Comparison of ENCODE assay signal across 17 cellular contexts in the genomic region with DNA sequence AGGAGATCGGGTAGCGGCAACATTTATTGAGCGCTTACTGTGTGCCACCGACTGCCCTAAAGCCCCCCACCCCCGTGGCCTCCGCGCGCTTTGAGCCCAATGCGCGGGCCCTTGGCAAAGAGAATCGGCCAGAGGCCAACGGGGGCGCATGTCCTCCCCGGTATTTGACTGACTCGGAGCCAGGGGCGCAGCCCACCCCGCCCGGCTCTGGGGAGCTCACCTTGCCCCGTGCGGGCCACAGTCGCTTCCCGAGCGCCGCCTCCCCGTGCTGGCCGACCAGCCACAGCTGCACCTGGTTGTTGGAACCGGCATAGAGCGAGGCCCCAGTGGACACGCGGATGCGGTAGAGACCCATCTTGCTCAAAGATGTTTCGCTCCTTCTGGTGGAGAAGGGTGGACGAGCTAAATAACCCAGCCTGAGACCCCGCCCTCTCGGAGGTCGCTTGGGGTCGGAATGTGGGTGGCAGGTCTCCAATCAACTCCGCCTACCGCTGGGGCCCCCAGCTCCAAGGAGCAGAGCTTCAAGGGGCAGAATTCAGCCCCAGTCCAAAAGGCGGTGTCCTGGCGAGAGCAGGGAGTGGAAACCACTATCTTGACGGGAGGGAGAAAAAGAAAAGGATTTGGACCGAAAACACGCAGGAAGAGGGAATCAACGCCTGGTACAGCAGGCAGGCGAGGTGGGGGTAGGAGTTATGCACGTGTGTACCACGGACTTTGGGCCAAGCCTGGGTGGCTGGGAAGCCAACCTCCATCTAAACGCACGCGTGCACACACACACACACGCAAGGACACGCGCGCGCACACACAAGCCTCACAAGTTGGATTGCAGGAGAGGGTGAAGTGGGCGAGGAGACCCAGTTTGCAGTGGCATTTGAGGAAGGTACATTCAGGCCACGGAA. TPM values are rescaled to one million over a fixed set of nuclear protein-coding genes. Genes with fewer than 3 reads are reported as not detected.
DNase-seq lines count a peak whose midpoint lies in the region; ATAC-seq, FAIRE-seq and TF ChIP-seq lines count a peak whose summit lies in the region.
"Had no signal": no experiment of that assay in that cellular context is flagged by ENCODE, and none has a peak within 500 bp of the region (broad histone marks: within the 10 kb centered on the region; RNA-seq: fewer than 3 reads in every experiment).

A gene with protein sequence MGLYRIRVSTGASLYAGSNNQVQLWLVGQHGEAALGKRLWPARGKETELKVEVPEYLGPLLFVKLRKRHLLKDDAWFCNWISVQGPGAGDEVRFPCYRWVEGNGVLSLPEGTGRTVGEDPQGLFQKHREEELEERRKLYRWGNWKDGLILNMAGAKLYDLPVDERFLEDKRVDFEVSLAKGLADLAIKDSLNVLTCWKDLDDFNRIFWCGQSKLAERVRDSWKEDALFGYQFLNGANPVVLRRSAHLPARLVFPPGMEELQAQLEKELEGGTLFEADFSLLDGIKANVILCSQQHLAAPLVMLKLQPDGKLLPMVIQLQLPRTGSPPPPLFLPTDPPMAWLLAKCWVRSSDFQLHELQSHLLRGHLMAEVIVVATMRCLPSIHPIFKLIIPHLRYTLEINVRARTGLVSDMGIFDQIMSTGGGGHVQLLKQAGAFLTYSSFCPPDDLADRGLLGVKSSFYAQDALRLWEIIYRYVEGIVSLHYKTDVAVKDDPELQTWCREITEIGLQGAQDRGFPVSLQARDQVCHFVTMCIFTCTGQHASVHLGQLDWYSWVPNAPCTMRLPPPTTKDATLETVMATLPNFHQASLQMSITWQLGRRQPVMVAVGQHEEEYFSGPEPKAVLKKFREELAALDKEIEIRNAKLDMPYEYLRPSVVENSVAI (minus strand): TSS at position 382 of the 899 bp plus-strand sequence. CDS start 27 bp downstream, at position 355.

- WGBS in mesendoderm (ENCODE audit: extremely low coverage, insufficient coverage, low lambda C conversion rate), result no CpG with 5 or more reads among the region's 58 CpGs
- 19% methylated on average over 32 of the region's 58 CpGs for WGBS in suprapubic skin

- no peak for DNase-seq in left cardiac atrium
- DNase-seq in Right ventricle myocardium inferior (ENCODE audit: missing footprints), result no peak
- no peak for DNase-seq in bronchial epithelial cell (ENCODE audit: low read depth)
- peak; percentile 26 for DNase-seq in mesendoderm
- DNase-seq in suprapubic skin (ENCODE audit: low spot score in 2 of 2), result no peak
- no peak for DNase-seq in NCI-H1105 (lab: John Stamatoyannopoulos, UW)
- DNase-seq in GM13977 (ENCODE audit: low spot score), result no peak
- no peak for DNase-seq in HUDEP-2 (lab: John Stamatoyannopoulos, UW; ENCODE audit: unreplicated experiment in 76 of 76)
- DNase-seq: activated T-cell treated with anti-CD3 and anti-CD28 coated beads for 4 hours, adrenal gland, colonic mucosa, hippocampal formation, midbrain, NCI-H1092 treated with DMSO at 0.1 percent for 48 hours, NCI-H510A treated with DMSO at 0.1 percent for 48 hours, thyroid gland had no signal

- H3K27ac ChIP-seq in mesendoderm (ENCODE audit: low read depth, low read length), result no peak within 1 kb of the TSS
- H3K27ac ChIP-seq in suprapubic skin, result no peak within 1 kb of the TSS
- H3K27ac ChIP-seq: adrenal gland, colonic mucosa, thyroid gland had no signal

- no peak for TF ChIP-seq POLR2A in suprapubic skin (IDR thresholded peaks at IDR 0.05)

- H3K36me3 ChIP-seq in bronchial epithelial cell (ENCODE audit: control insufficient read depth, insufficient read depth, low read length) (no peaks in the 10 kb centered on the region), mesendoderm (ENCODE audit: control insufficient read depth, insufficient read depth, low read length) (no peaks in the 10 kb centered on the region), suprapubic skin (no peaks in the 10 kb centered on the region)
- H3K36me3 ChIP-seq: adrenal gland, colonic mucosa, thyroid gland had no signal

- H3K56ac ChIP-seq in mesendoderm (ENCODE audit: low read length), result no peak within 1 kb of the TSS

- in situ Hi-C loops in GM13977 (cut with MboI; ENCODE audit: low pct_unique_long_range_greater_than_20kb, low sequenced_read_pairs, unreplicated experiment), result no loop called here

- H3K4me1 ChIP-seq in mesendoderm (ENCODE audit: control insufficient read depth, low read depth, low read length) (peaks cover 2% of the 10 kb centered on the region), suprapubic skin (peaks cover 26% of the 10 kb centered on the region)
- H3K4me1 ChIP-seq: colonic mucosa, thyroid gland had no signal

- no peaks in the 10 kb centered on the region for H3K79me1 ChIP-seq in mesendoderm (ENCODE audit: low read length)

- peak within 1 kb of the TSS; percentile 66 for H3K23ac ChIP-seq in mesendoderm (ENCODE audit: low read length)

- intact Hi-C loops in left cardiac atrium (cut with DNase I), result no loop called here
- intact Hi-C loops in Right ventricle myocardium inferior (cut with DNase I), result no loop called here

- H3K9me3 ChIP-seq in suprapubic skin, result no peaks in the 10 kb centered on the region
- H3K9me3 ChIP-seq: adrenal gland, colonic mucosa, thyroid gland had no signal

- H2BK15ac ChIP-seq in mesendoderm (replicated peaks; ENCODE audit: low read depth), result no peak within 1 kb of the TSS

- no peak within 1 kb of the TSS for H2BK5ac ChIP-seq in mesendoderm (ENCODE audit: low read length)

- no peak for TF ChIP-seq EP300 in suprapubic skin (IDR thresholded peaks at IDR 0.05)

- H3K4me2 ChIP-seq in mesendoderm (ENCODE audit: low read length), result no peak within 1 kb of the TSS

- TF ChIP-seq CTCF in bronchial epithelial cell (IDR thresholded peaks at IDR 0.05; ENCODE audit: insufficient read depth, low read length, severe bottlenecking) (no peak), suprapubic skin (IDR thresholded peaks at IDR 0.05) (no peak), GM13977 (IDR thresholded peaks at IDR 0.05; ENCODE audit: extremely low read depth, insufficient read depth, missing control alignments) (no peak)

- H4K8ac ChIP-seq in mesendoderm (ENCODE audit: low read depth, low read length), result no peak within 1 kb of the TSS

- no peak within 1 kb of the TSS for H2AK5ac ChIP-seq in mesendoderm (ENCODE audit: low read length)

- H3K4me3 ChIP-seq in bronchial epithelial cell (ENCODE audit: low read depth, low read length) (peak within 1 kb of the TSS; percentile 17), mesendoderm (ENCODE audit: low read length) (no peak within 1 kb of the TSS), suprapubic skin (peak within 1 kb of the TSS; percentile 7)
- H3K4me3 ChIP-seq: adrenal gland, colonic mucosa, thyroid gland had no signal

- H2BK120ac ChIP-seq in mesendoderm (ENCODE audit: low read depth, low read length), result no peak within 1 kb of the TSS

- H3K79me2 ChIP-seq in mesendoderm (ENCODE audit: control insufficient read depth, insufficient read depth, low read length), result no peaks in the 10 kb centered on the region

- no peak for FAIRE-seq in bronchial epithelial cell (lab: Jason Lieb, UNC)

- no peak within 1 kb of the TSS for H3K4ac ChIP-seq in mesendoderm (ENCODE audit: low read depth, low read length)

- H3K27me3 ChIP-seq in bronchial epithelial cell (ENCODE audit: control insufficient read depth, insufficient read depth, low read length) (peaks cover 27% of the 10 kb centered on the region), mesendoderm (ENCODE audit: insufficient read depth, low read length, poor library complexity) (peaks cover 27% of the 10 kb centered on the region), suprapubic skin (peaks cover 59% of the 10 kb centered on the region)
- H3K27me3 ChIP-seq: thyroid gland had no signal

- H4K5ac ChIP-seq in mesendoderm (ENCODE audit: low read length), result no peak within 1 kb of the TSS

- no peak within 1 kb of the TSS for H3K18ac ChIP-seq in mesendoderm (ENCODE audit: low read length)

- ATAC-seq in left cardiac atrium, result peak; percentile 38 to 83
- no peak for ATAC-seq in Right ventricle myocardium inferior

- H3K9ac ChIP-seq in mesendoderm (ENCODE audit: low read length), result no peak within 1 kb of the TSS

RNA-seq across cellular contexts. Expression of the gene that starts here (rescaled TPM):
- 10 to 100 TPM in 1 of 2 donors, 1 to 10 TPM in 1; 4.7 to 11.7 TPM for total RNA-seq in left cardiac atrium
- total RNA-seq in Right ventricle myocardium inferior, result 0.19 TPM
- under 0.01 TPM in 1 of 2 replicates, not detected in the other for total RNA-seq in bronchial epithelial cell
- polyA plus RNA-seq in mesendoderm (2013, experiment 1 of 2), result 0.17 TPM
- polyA plus RNA-seq in mesendoderm (2013, experiment 2 of 2), result 0.21 TPM
- total RNA-seq in suprapubic skin, result 1 to 10 TPM in 1 of 4 donors, under 1 TPM in 3; 0.15 to 1.5 (median 0.36) TPM
- total RNA-seq: thyroid gland had no signal
- polyA plus RNA-seq: BJ had no signal
